In the genomic region with DNA sequence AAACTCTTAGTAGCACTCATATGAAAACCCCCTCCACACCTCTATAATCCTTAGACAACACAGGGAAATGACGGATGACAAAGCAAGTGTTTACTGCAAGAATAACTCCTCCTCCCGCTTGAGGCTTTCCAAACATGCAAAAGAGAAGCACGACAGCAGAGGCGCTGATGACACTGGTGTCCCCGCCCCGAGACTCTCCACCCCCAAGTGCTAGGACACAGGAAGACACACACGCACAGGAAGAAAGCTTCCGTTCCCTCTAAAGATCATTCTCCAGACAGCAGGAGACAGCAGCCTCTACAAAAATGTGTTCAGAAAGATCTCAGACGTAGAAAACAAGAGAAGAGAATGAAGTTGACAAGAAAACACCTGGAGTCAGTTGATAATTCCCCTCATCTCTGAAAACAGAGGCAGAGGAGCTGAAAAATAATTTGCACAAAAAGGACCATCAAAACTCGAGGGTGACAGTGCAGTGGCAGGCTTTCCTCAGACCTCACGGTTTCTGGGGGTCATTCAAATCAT, we compare ENCODE assay signal across 8 cellular contexts.
DNase-seq lines count a peak whose midpoint lies in the region; ATAC-seq lines count a peak whose summit lies in the region.

No MANE protein-coding gene starts in this region.

- ATAC-seq in GM21723 (IDR thresholded peaks at IDR 0.05; ENCODE audit: unreplicated experiment): peak; percentile 40
- peak; percentile 72 to 76 for ATAC-seq in activated T-cell treated with anti-CD3 and anti-CD28 coated beads, Interleukin-2, amount 50 U/mL, for 4 hours
- ATAC-seq in Right ventricle myocardium inferior: peak; percentile 59

- H3K4me3 Mint-ChIP-seq in activated T-cell treated with anti-CD3 and anti-CD28 coated beads, Interleukin-2, amount 50 U/mL, for 4 hours: peak overlapping the region; percentile 30

- H3K4me1 Mint-ChIP-seq in activated T-cell treated with anti-CD3 and anti-CD28 coated beads, Interleukin-2, amount 50 U/mL, for 4 hours (ENCODE audit: low read depth): peaks cover 31% of the 10 kb centered on the region

- no peaks in the 10 kb centered on the region for H3K9me3 Mint-ChIP-seq in activated T-cell treated with anti-CD3 and anti-CD28 coated beads, Interleukin-2, amount 50 U/mL, for 4 hours

- H3K36me3 Mint-ChIP-seq in activated T-cell treated with anti-CD3 and anti-CD28 coated beads, Interleukin-2, amount 50 U/mL, for 4 hours (ENCODE audit: insufficient read depth): no peaks in the 10 kb centered on the region

- DNase-seq in A172 (ENCODE audit: low spot score): peak; percentile 23
- DNase-seq in NCI-H526 (lab: John Stamatoyannopoulos, UW): peak; percentile 34 to 69
- peak; percentile 51 for DNase-seq in activated T-cell treated with anti-CD3 and anti-CD28 coated beads, Interleukin-2, amount 50 U/mL, for 4 hours
- peak; percentile 81 for DNase-seq in Right ventricle myocardium inferior (ENCODE audit: missing footprints)
- DNase-seq in stimulated activated CD4-positive, alpha-beta T cell treated with anti-CD3 and anti-CD28 coated beads, Interleukin-12 subunit alpha, Interleukin-12 subunit beta, amount 100 ng/mL, for 4 hours: peak; percentile 24
- no peak for DNase-seq in NCI-H446 (lab: John Stamatoyannopoulos, UW)
- no peak for DNase-seq in G401 (ENCODE audit: low spot score)

- no peaks in the 10 kb centered on the region for H3K27me3 Mint-ChIP-seq in activated T-cell treated with anti-CD3 and anti-CD28 coated beads, Interleukin-2, amount 50 U/mL, for 4 hours (ENCODE audit: low read depth)

- in situ Hi-C loops in G401 (cut with HindIII; ENCODE audit: low sequenced_read_pairs): no loop called here

- intact Hi-C loops in Right ventricle myocardium inferior (cut with DNase I): no loop called here

Comparison
In these comparisons a context has a peak if more than half of its experiments do, and no peak if none do; other contexts are left out.
1. DNase-seq: peak in A172 (single experiment), NCI-H526 (2 of 2), activated T-cell treated with anti-CD3 and anti-CD28 coated beads, Interleukin-2, amount 50 U/mL, for 4 hours (single experiment), Right ventricle myocardium inferior (single experiment) and stimulated activated CD4-positive, alpha-beta T cell treated with anti-CD3 and anti-CD28 coated beads, Interleukin-12 subunit alpha, Interleukin-12 subunit beta, amount 100 ng/mL, for 4 hours (single experiment); none in NCI-H446 (0 of 2) and G401 (single experiment).
2. Peak in every context shown above with its lines, with median percentiles within 50 percentile points of each other: ATAC-seq.